ENCODE assay signal across 22 cellular contexts in genomic region chr9:14159440-14160222, GRCh38.
DNase-seq lines count a peak whose midpoint lies in the region; ATAC-seq and TF ChIP-seq lines count a peak whose summit lies in the region.
"Had no signal": no experiment of that assay in that cellular context is flagged by ENCODE, and none has a peak within 500 bp of the region (broad histone marks: within the 10 kb centered on the region; RNA-seq: fewer than 3 reads in every experiment).

No MANE protein-coding gene starts in this region.

- H3K27ac ChIP-seq in ACC112 (ENCODE audit: low read depth, low read length) = peak overlapping the region; percentile 4; the same call in 1 of the 2 replicates
- H3K27ac ChIP-seq: ovary, VCaP had no signal

- DNase-seq in DMS79 treated with DMSO at 0.1 percent for 48 hours (lab: John Stamatoyannopoulos, UW) = peak; percentile 78
- DNase-seq in NCI-H510A (lab: John Stamatoyannopoulos, UW) = peak; percentile 63
- DNase-seq in fibroblast of pulmonary artery (ENCODE audit: low read depth) = peak; percentile 59
- no peak for DNase-seq in HuH-7 (ENCODE audit: low spot score)
- no peak for DNase-seq in H7
- DNase-seq: activated CD4-positive, alpha-beta T cell treated with anti-CD3 and anti-CD28 coated beads, Interleukin-2, amount 50 U/mL, for 48 hours; activated T-cell treated with anti-CD3 and anti-CD28 coated beads for 4 hours; anterior cingulate cortex; COR-L47; endodermal cell; naive thymus-derived CD4-positive, alpha-beta T cell; NCI-H1105 treated with DMSO at 0.1 percent for 48 hours; NCI-H524 treated with DMSO at 0.1 percent for 48 hours; ovary; SIG-M5; stimulated activated naive CD8-positive, alpha-beta T cell treated with anti-CD3 and anti-CD28 coated beads, Interleukin-15, amount 100 ng/mL, for 72 hours; trophoblast cell had no signal

- H2AFZ ChIP-seq in ACC112 (ENCODE audit: low read length, unreplicated experiment) = no peak overlapping the region
- H2AFZ ChIP-seq: GM23338 had no signal

- H3K27me3 ChIP-seq in ACC112 (ENCODE audit: insufficient read depth, low read length) = no peaks in the 10 kb centered on the region
- H3K27me3 ChIP-seq in H7 (ENCODE audit: control insufficient read depth, insufficient read depth, low read length) = no peaks in the 10 kb centered on the region
- H3K27me3 ChIP-seq: ovary had no signal

- no peak overlapping the region for H3K4me3 ChIP-seq in ACC112 (ENCODE audit: low read depth, low read length)
- H3K4me3 ChIP-seq in fibroblast of pulmonary artery (replicated peaks; ENCODE audit: low read depth, low read length) = no peak overlapping the region
- no peak overlapping the region for H3K4me3 ChIP-seq in H7 (ENCODE audit: insufficient read depth, low read depth, low read length)
- H3K4me3 ChIP-seq: GM23338, ovary had no signal

- H3K79me2 ChIP-seq in ACC112 (ENCODE audit: control insufficient read depth, insufficient read depth, low read length, unreplicated experiment) = peaks cover 14% of the 10 kb centered on the region

- ATAC-seq in GM18511 (IDR thresholded peaks at IDR 0.05; ENCODE audit: unreplicated experiment) (no peak), HG03175 (IDR thresholded peaks at IDR 0.05; ENCODE audit: unreplicated experiment) (no peak)
- ATAC-seq: GM23338; naive thymus-derived CD4-positive, alpha-beta T cell; stimulated activated naive CD8-positive, alpha-beta T cell treated with anti-CD3 and anti-CD28 coated beads, Interleukin-15, amount 100 ng/mL, for 72 hours had no signal

- H3K36me3 ChIP-seq in ACC112 (ENCODE audit: insufficient read depth, low read length) (peaks cover 5% of the 10 kb centered on the region; the same call in 1 of the 2 replicates), H7 (replicated peaks; ENCODE audit: control insufficient read depth, insufficient read depth, low read length) (no peaks in the 10 kb centered on the region)
- H3K36me3 ChIP-seq: ovary had no signal

- no peak for TF ChIP-seq CTCF in fibroblast of pulmonary artery (IDR thresholded peaks at IDR 0.05; ENCODE audit: low read length, missing control alignments)

- H3K4me1 ChIP-seq in ACC112 (ENCODE audit: control insufficient read depth, insufficient read depth, low read length, unreplicated experiment) = peaks cover 39% of the 10 kb centered on the region

Comparison
In these comparisons a context has a peak if more than half of its experiments do, and no peak if none do; other contexts are left out.
1. DNase-seq: peak in DMS79 treated with DMSO at 0.1 percent for 48 hours (single experiment), NCI-H510A (single experiment) and fibroblast of pulmonary artery (single experiment); none in HuH-7 (single experiment) and H7 (single experiment).